8 cellular contexts compared by ENCODE assay signal in genomic region chr3:19147905-19148767, GRCh38. TPM values are rescaled to one million over a fixed set of nuclear protein-coding genes. Genes with fewer than 3 reads are reported as not detected.
A peak's percentile ranks its signal among the peaks of the same experiment; 100 is the strongest.
DNase-seq lines count a peak whose midpoint lies in the region; FAIRE-seq and TF ChIP-seq lines count a peak whose summit lies in the region.

TSS of gene KCNH8 (plus strand) at chr3:19148510. CDS start at chr3:19148720, 210 bp downstream.

- peaks cover 2% of the 10 kb centered on the region for H3K4me1 ChIP-seq in HUES6 (ENCODE audit: control insufficient read depth, insufficient read depth, low read length)
- peaks cover 6% of the 10 kb centered on the region for H3K4me1 ChIP-seq in effector memory CD4-positive, alpha-beta T cell (ENCODE audit: control insufficient read depth, insufficient read depth, low read length, poor library complexity, severe bottlenecking)
- peaks cover 13% of the 10 kb centered on the region for H3K4me1 ChIP-seq in mononuclear cell (ENCODE audit: insufficient read depth, low read length)
- H3K4me1 ChIP-seq in tibial nerve, result peaks cover 0 to 19% (median 4%) of the 10 kb centered on the region in 4 donors

- TF ChIP-seq EP300 in tibial nerve (IDR thresholded peaks at IDR 0.05), result no peak

- peaks cover 6% of the 10 kb centered on the region for H3K4me1 Mint-ChIP-seq in T-helper 2 cell treated with Interferon-gamma antibody and Interleukin-4, amounts not matched to agents 5 μg/mL and 100 μg/mL, for 36 hours (ENCODE audit: low read depth)

- H3K36me3 ChIP-seq in HUES6 (ENCODE audit: control insufficient read depth, insufficient read depth, low read length), result no peaks in the 10 kb centered on the region
- no peaks in the 10 kb centered on the region for H3K36me3 ChIP-seq in effector memory CD4-positive, alpha-beta T cell (ENCODE audit: control insufficient read depth, insufficient read depth, low read length)
- no peaks in the 10 kb centered on the region for H3K36me3 ChIP-seq in tibial nerve

- WGBS in tibial nerve, 2 donors, result 1 to 4% methylated on average over 44 to 47 of the region's 64 CpGs

- H3K27ac ChIP-seq in HUES6 (ENCODE audit: low read depth, low read length) (peak within 1 kb of the TSS; percentile 72), tibial nerve (peak within 1 kb of the TSS; percentile 56 to 86 (median 79))
- no peak within 1 kb of the TSS for H3K27ac ChIP-seq in effector memory CD4-positive, alpha-beta T cell (ENCODE audit: insufficient read depth, low read length, poor library complexity, severe bottlenecking)

- H3K27me3 ChIP-seq in HUES6 (ENCODE audit: control insufficient read depth, insufficient read depth, low read length), result peaks cover 15% of the 10 kb centered on the region
- no peaks in the 10 kb centered on the region for H3K27me3 ChIP-seq in effector memory CD4-positive, alpha-beta T cell (replicated peaks; ENCODE audit: control insufficient read depth, insufficient read depth, low read length, poor library complexity, severe bottlenecking)
- peaks cover 40% of the 10 kb centered on the region for H3K27me3 ChIP-seq in mononuclear cell (ENCODE audit: insufficient read depth, low read length)
- no peaks in the 10 kb centered on the region for H3K27me3 ChIP-seq in tibial nerve

- peak in 1 of 5 experiments; percentile 11 for TF ChIP-seq CTCF in tibial nerve (IDR thresholded peaks at IDR 0.05)

- no peak for TF ChIP-seq POLR2A in tibial nerve (IDR thresholded peaks at IDR 0.05)

- H3K9me3 Mint-ChIP-seq in T-helper 2 cell treated with Interferon-gamma antibody and Interleukin-4, amounts not matched to agents 5 μg/mL and 100 μg/mL, for 36 hours, result peaks cover 6% of the 10 kb centered on the region

- H3K27me3 Mint-ChIP-seq in T-helper 2 cell treated with Interferon-gamma antibody and Interleukin-4, amounts not matched to agents 5 μg/mL and 100 μg/mL, for 36 hours (ENCODE audit: low read depth), result peaks cover 43% of the 10 kb centered on the region

- no peak for FAIRE-seq in HTR-8/SVneo (lab: Jason Lieb, UNC)

- H3K4me3 ChIP-seq in HUES6 (ENCODE audit: low read depth, low read length) (peak within 1 kb of the TSS; percentile 95), mononuclear cell (ENCODE audit: low read length) (peak within 1 kb of the TSS; percentile 47), tibial nerve (peak within 1 kb of the TSS; percentile 48 to 71 (median 59))
- peak within 1 kb of the TSS; percentile 70 for H3K4me3 ChIP-seq in effector memory CD4-positive, alpha-beta T cell (ENCODE audit: insufficient read depth, low read depth, low read length, poor library complexity, severe bottlenecking)

- DNase-seq in Ammon's horn (ENCODE audit: low spot score) (peak; percentile 65), tibial nerve (ENCODE audit: low spot score in 2 of 2) (no peak), hepatic stellate cell (ENCODE audit: low spot score) (no peak), HTR-8/SVneo (ENCODE audit: insufficient read length, low spot score) (no peak)
- no peak for DNase-seq in T-helper 2 cell treated with Interferon-gamma antibody and Interleukin-4, amounts not matched to agents 5 μg/mL and 100 μg/mL, for 36 hours (ENCODE audit: low spot score)
- DNase-seq in effector memory CD4-positive, alpha-beta T cell, result no peak

- H3K9me3 ChIP-seq in HUES6 (ENCODE audit: control insufficient read depth, insufficient read depth, low read depth, low read length), result no peaks in the 10 kb centered on the region
- H3K9me3 ChIP-seq in effector memory CD4-positive, alpha-beta T cell (ENCODE audit: control insufficient read depth, low read length), result no peaks in the 10 kb centered on the region
- no peaks in the 10 kb centered on the region for H3K9me3 ChIP-seq in mononuclear cell (ENCODE audit: low read depth, low read length)
- H3K9me3 ChIP-seq in tibial nerve, result peaks cover 0 to 8% (median 2%) of the 10 kb centered on the region in 4 donors

- peak within 1 kb of the TSS; percentile 80 for H3K9ac ChIP-seq in HUES6 (ENCODE audit: low read length)

- H3K4me3 Mint-ChIP-seq in T-helper 2 cell treated with Interferon-gamma antibody and Interleukin-4, amounts not matched to agents 5 μg/mL and 100 μg/mL, for 36 hours, result peak within 1 kb of the TSS; percentile 88

- H3K36me3 Mint-ChIP-seq in T-helper 2 cell treated with Interferon-gamma antibody and Interleukin-4, amounts not matched to agents 5 μg/mL and 100 μg/mL, for 36 hours (ENCODE audit: low read depth), result peaks cover 3% of the 10 kb centered on the region

- peak within 1 kb of the TSS; percentile 37 for H3K27ac Mint-ChIP-seq in T-helper 2 cell treated with Interferon-gamma antibody and Interleukin-4, amounts not matched to agents 5 μg/mL and 100 μg/mL, for 36 hours

RNA-seq across cellular contexts. Expression of gene KCNH8, which starts in this region (rescaled TPM):
- 1.0 TPM for total RNA-seq in mononuclear cell
- total RNA-seq in tibial nerve, result under 1 TPM; 0.22 to 0.98 (median 0.51) TPM
